Comparison of ENCODE assay signal across 14 cellular contexts in the genomic region with DNA sequence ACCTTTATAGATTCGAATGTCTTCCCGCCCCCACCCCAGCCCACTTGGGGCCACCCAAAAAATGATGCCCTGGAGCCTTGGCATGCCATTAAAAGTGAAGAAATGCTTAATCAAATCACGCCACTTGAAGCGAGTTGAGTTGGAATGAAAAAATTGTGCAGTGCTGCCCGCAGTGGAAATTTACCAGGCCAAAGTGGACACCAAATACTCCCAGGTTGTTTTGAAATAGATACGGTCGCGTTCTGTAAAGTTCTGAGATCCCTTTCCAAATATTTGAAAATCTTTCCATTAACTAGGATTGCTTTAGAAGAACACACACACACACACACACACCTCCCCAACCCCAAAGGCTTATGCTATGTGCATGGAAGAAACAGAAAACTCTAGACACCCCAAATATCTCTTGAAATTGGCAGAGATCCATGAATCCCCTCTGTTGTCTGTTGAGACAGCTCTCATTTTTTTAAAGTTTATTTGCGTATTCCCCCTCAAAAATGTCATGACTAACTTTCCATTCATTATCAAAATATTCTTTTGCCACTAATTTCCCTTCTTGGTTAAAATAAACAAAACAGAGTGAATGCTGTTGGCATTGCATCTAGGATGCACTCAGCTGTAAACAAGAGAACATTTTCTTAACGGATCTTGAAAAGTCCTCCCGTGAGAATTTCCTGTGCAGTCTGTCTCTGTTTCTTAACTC.
"Had no signal": no experiment of that assay in that cellular context is flagged by ENCODE, and none has a peak within 500 bp of the region (broad histone marks: within the 10 kb centered on the region; RNA-seq: fewer than 3 reads in every experiment).

No MANE protein-coding gene starts in this region.

- H3K9me3 ChIP-seq: left lung, mucosa of descending colon, tibial artery, vagina had no signal

- H3K4me1 ChIP-seq: vagina had no signal

- H3K4me3 ChIP-seq: left lung, mucosa of descending colon, tibial artery, vagina had no signal

- ATAC-seq: left lung; mucosa of descending colon; naive thymus-derived CD4-positive, alpha-beta T cell had no signal

- DNase-seq: activated CD4-positive, alpha-beta T cell treated with anti-CD3 and anti-CD28 coated beads, Interleukin-2, amount 50 U/mL, for 4 hours; activated CD4-positive, CD25-positive, alpha-beta regulatory T cell treated with anti-CD3 and anti-CD28 coated beads, Interleukin-2, amount 50 U/mL, for 72 hours; activated naive CD4-positive, alpha-beta T cell treated with anti-CD3 and anti-CD28 coated beads, Interleukin-2, amount 50 U/mL, for 16 hours; activated T-cell treated with anti-CD3 and anti-CD28 coated beads, Interleukin-2, amount 50 U/mL, for 24 hours; amygdala; brain microvascular endothelial cell; left lung; mucosa of descending colon; naive thymus-derived CD4-positive, alpha-beta T cell; stimulated activated CD4-positive, alpha-beta T cell treated with anti-CD3 and anti-CD28 coated beads, Interleukin-12 subunit alpha, Interleukin-12 subunit beta, amount 100 ng/mL, for 4 hours; stimulated activated CD4-positive, alpha-beta T cell treated with anti-CD3 and anti-CD28 coated beads, Interleukin-2, amount 100 ng/mL, for 24 hours; tibial artery had no signal

- H3K9me3 Mint-ChIP-seq: activated T-cell treated with anti-CD3 and anti-CD28 coated beads, Interleukin-2, amount 50 U/mL, for 24 hours had no signal

- H3K4me1 Mint-ChIP-seq: naive thymus-derived CD4-positive, alpha-beta T cell had no signal

- H3K27me3 ChIP-seq: brain microvascular endothelial cell, left lung, tibial artery, vagina had no signal

- H3K27me3 Mint-ChIP-seq: activated T-cell treated with anti-CD3 and anti-CD28 coated beads, Interleukin-2, amount 50 U/mL, for 24 hours had no signal

- H3K27ac Mint-ChIP-seq: activated T-cell treated with anti-CD3 and anti-CD28 coated beads, Interleukin-2, amount 50 U/mL, for 24 hours had no signal

- H3K36me3 ChIP-seq: brain microvascular endothelial cell, left lung, tibial artery, vagina had no signal

- H3K4me3 Mint-ChIP-seq: activated T-cell treated with anti-CD3 and anti-CD28 coated beads, Interleukin-2, amount 50 U/mL, for 24 hours; naive thymus-derived CD4-positive, alpha-beta T cell had no signal

- H3K27ac ChIP-seq: brain microvascular endothelial cell, epithelial cell of prostate, left lung, vagina had no signal
